In genomic region chr11:67646535-67647336, GRCh38 we compare ENCODE assay signal across 11 cellular contexts. TPM values are rescaled to one million over a fixed set of nuclear protein-coding genes. Genes with fewer than 3 reads are reported as not detected.
DNase-seq lines count a peak whose midpoint lies in the region; ATAC-seq, FAIRE-seq and TF ChIP-seq lines count a peak whose summit lies in the region.
"Had no signal": no experiment of that assay in that cellular context is flagged by ENCODE, and none has a peak within 500 bp of the region (broad histone marks: within the 10 kb centered on the region; RNA-seq: fewer than 3 reads in every experiment).

No MANE protein-coding gene starts in this region.

- H3K9me3 ChIP-seq in CD8-positive, alpha-beta T cell (ENCODE audit: low read length), result no peaks in the 10 kb centered on the region
- H3K9me3 ChIP-seq in kidney (ENCODE audit: control insufficient read depth in 1 of 2, low read length in 2 of 2), result no peaks in the 10 kb centered on the region

- H3K4me3 ChIP-seq in CD8-positive, alpha-beta T cell (ENCODE audit: low read depth, low read length), result peak overlapping the region; percentile 24
- peak overlapping the region in 1 of 2 donors; percentile 59 for H3K4me3 ChIP-seq in kidney (ENCODE audit: low read length in 2 of 2)

- FAIRE-seq in kidney (lab: Jason Lieb, UNC), result no peak
- FAIRE-seq: G401.6 had no signal

- H3K27me3 Mint-ChIP-seq in CD8-positive, alpha-beta T cell (ENCODE audit: low read depth), result no peaks in the 10 kb centered on the region
- peaks cover 2% of the 10 kb centered on the region for H3K27me3 Mint-ChIP-seq in activated B cell treated with CpG ODN at 0.5 μM for 24 hours

- CTCF ChIA-PET in CD8-positive, alpha-beta T cell (lab: Charles Lee), result interaction anchor here (1.1 to 5.6 kb wide), 9 partner anchors 8 to 34 kb away, joined by 3 to 62 read pairs (median 7); partner anchors contain the start of genes NUDT8 and TBX10
- CTCF ChIA-PET in activated B cell treated with CpG ODN at 0.5 μM for 24 hours (lab: Charles Lee), result interaction anchor here (0.8 to 4.2 kb wide), 8 partner anchors 9 to 301 kb away, joined by 3 to 55 read pairs (median 4); partner anchors contain the start of gene NUDT8

- no peak overlapping the region for H3K9ac ChIP-seq in kidney (ENCODE audit: low read length in 2 of 2)

- H3K36me3 Mint-ChIP-seq in CD8-positive, alpha-beta T cell, result no peaks in the 10 kb centered on the region
- no peaks in the 10 kb centered on the region for H3K36me3 Mint-ChIP-seq in activated B cell treated with CpG ODN at 0.5 μM for 24 hours (ENCODE audit: low read depth)

- H3K27me3 ChIP-seq in CD8-positive, alpha-beta T cell (ENCODE audit: insufficient read depth, low read length), result no peaks in the 10 kb centered on the region

- peak overlapping the region; percentile 61 for H3K4me3 Mint-ChIP-seq in CD8-positive, alpha-beta T cell
- H3K4me3 Mint-ChIP-seq in activated B cell treated with CpG ODN at 0.5 μM for 24 hours, result peak overlapping the region; percentile 39

- H3K4me1 ChIP-seq in CD8-positive, alpha-beta T cell (ENCODE audit: insufficient read depth, low read length), result peaks cover 46% of the 10 kb centered on the region
- H3K4me1 ChIP-seq in kidney (ENCODE audit: control insufficient read depth in 1 of 2, insufficient read depth in 1 of 2, low read depth in 1 of 2, low read length in 2 of 2), result peaks cover 6 to 22% of the 10 kb centered on the region in 2 donors

- DNase-seq in CD8-positive, alpha-beta T cell, result peak in 4 of 7 experiments; percentile 25 to 64 (median 35)
- DNase-seq in activated B cell treated with CpG ODN at 0.5 μM for 24 hours, result peak; percentile 61
- peak; percentile 69 for DNase-seq in kidney
- no peak for DNase-seq in HuH-7 (ENCODE audit: low spot score)
- no peak for DNase-seq in AG08396 (ENCODE audit: low spot score)
- DNase-seq: erythroblast had no signal

- H3K36me3 ChIP-seq in CD8-positive, alpha-beta T cell (ENCODE audit: insufficient read depth, low read length), result no peaks in the 10 kb centered on the region
- no peaks in the 10 kb centered on the region for H3K36me3 ChIP-seq in kidney (ENCODE audit: control insufficient read depth in 1 of 2, insufficient read depth in 2 of 2, low read length in 2 of 2)

- peaks cover 41% of the 10 kb centered on the region for H3K4me1 Mint-ChIP-seq in CD8-positive, alpha-beta T cell (ENCODE audit: low read depth)
- H3K4me1 Mint-ChIP-seq in activated B cell treated with CpG ODN at 0.5 μM for 24 hours, result peaks cover 67% of the 10 kb centered on the region

- POLR2A ChIA-PET in CD8-positive, alpha-beta T cell (lab: Charles Lee), result interaction anchor here (1.1 kb wide), 2 partner anchors 17 kb away, joined by 3 read pairs; partner anchors contain the start of gene NUDT8
- POLR2A ChIA-PET in activated B cell treated with CpG ODN at 0.5 μM for 24 hours (lab: Charles Lee), result interaction anchor here (0.6 to 7.2 kb wide), 9 partner anchors 9 to 273 kb away, joined by 3 to 43 read pairs (median 4); partner anchors contain the start of genes CLCF1, GSTP1 and NUDT8

- TF ChIP-seq CTCF in CD8-positive, alpha-beta T cell (IDR thresholded peaks at IDR 0.05), result no peak
- TF ChIP-seq CTCF in activated B cell treated with CpG ODN at 0.5 μM for 24 hours (IDR thresholded peaks at IDR 0.05) (no peak), kidney (IDR thresholded peaks at IDR 0.05; ENCODE audit: borderline replicate concordance, extremely low read depth, insufficient read depth) (no peak)

- H3K9me3 Mint-ChIP-seq in CD8-positive, alpha-beta T cell, result no peaks in the 10 kb centered on the region
- H3K9me3 Mint-ChIP-seq in activated B cell treated with CpG ODN at 0.5 μM for 24 hours, result no peaks in the 10 kb centered on the region

- intact Hi-C loops in CD8-positive, alpha-beta T cell (cut with DNase I, micrococcal nuclease), result no loop called here
- intact Hi-C loops in activated B cell treated with CpG ODN at 0.5 μM for 24 hours (cut with micrococcal nuclease) (no loop called here), kidney (cut with DNase I) (no loop called here)

- no peak overlapping the region for H3K27ac ChIP-seq in CD8-positive, alpha-beta T cell (ENCODE audit: low read depth, low read length)
- H3K27ac ChIP-seq in kidney (ENCODE audit: low read depth in 2 of 2, low read length in 2 of 2), result peak overlapping the region in 1 of 2 donors; percentile 32

- no peak overlapping the region for H3K27ac Mint-ChIP-seq in CD8-positive, alpha-beta T cell
- H3K27ac Mint-ChIP-seq in activated B cell treated with CpG ODN at 0.5 μM for 24 hours, result peak overlapping the region; percentile 6

- ATAC-seq in CD8-positive, alpha-beta T cell, result peak; percentile 7
- ATAC-seq in GM21825 (IDR thresholded peaks at IDR 0.05; ENCODE audit: unreplicated experiment) (peak; percentile 42), activated B cell treated with CpG ODN at 0.5 μM for 24 hours (ENCODE audit: low read depth) (peak; percentile 66), HG02678 (IDR thresholded peaks at IDR 0.05; ENCODE audit: unreplicated experiment) (no peak), esophagus mucosa (no peak)

RNA-seq across cellular contexts. Expression of gene ACY3, which starts 3.8 kb away (rescaled TPM):
- not detected for total RNA-seq in CD8-positive, alpha-beta T cell
- total RNA-seq in activated B cell treated with CpG ODN at 0.5 μM for 24 hours (not detected in 2 replicates), kidney (7.7 TPM), esophagus mucosa (0.20 TPM)
- polyA plus RNA-seq in kidney (ENCODE audit: insufficient read depth, low read depth, low replicate concordance), result 111 TPM

RNA-seq across cellular contexts. Expression of gene TBX10, which starts 7.2 kb away (rescaled TPM):
- total RNA-seq in CD8-positive, alpha-beta T cell, result not detected
- total RNA-seq in activated B cell treated with CpG ODN at 0.5 μM for 24 hours (not detected in 2 replicates), kidney (not detected), esophagus mucosa (not detected)
- polyA plus RNA-seq in kidney (ENCODE audit: insufficient read depth, low read depth, low replicate concordance), result not detected
- total RNA-seq: myocyte had no signal

RNA-seq across cellular contexts. Expression of gene NUDT8, which starts 17.0 kb away (rescaled TPM):
- 1 to 10 TPM; 1.0 to 2.0 TPM for total RNA-seq in CD8-positive, alpha-beta T cell
- 5.3 and 6.1 TPM in 2 replicates for total RNA-seq in activated B cell treated with CpG ODN at 0.5 μM for 24 hours
- 11.9 TPM for total RNA-seq in kidney
- polyA plus RNA-seq in kidney (ENCODE audit: insufficient read depth, low read depth, low replicate concordance), result 57.0 TPM
- 56.0 TPM for total RNA-seq in esophagus mucosa

RNA-seq across cellular contexts. Expression of gene ALDH3B2, which starts 27.7 kb away (rescaled TPM):
- not detected for total RNA-seq in CD8-positive, alpha-beta T cell
- not detected in 2 replicates for total RNA-seq in activated B cell treated with CpG ODN at 0.5 μM for 24 hours
- total RNA-seq in kidney, result 1.6 TPM
- polyA plus RNA-seq in kidney (ENCODE audit: insufficient read depth, low read depth, low replicate concordance), result 2.1 TPM
- 206 TPM for total RNA-seq in esophagus mucosa
- total RNA-seq: myocyte had no signal

RNA-seq across cellular contexts. Expression of gene NDUFV1, which starts 40.0 kb away (rescaled TPM):
- 100 to 1,000 TPM; 220 to 237 TPM for total RNA-seq in CD8-positive, alpha-beta T cell
- 207 and 221 TPM in 2 replicates for total RNA-seq in activated B cell treated with CpG ODN at 0.5 μM for 24 hours
- 191 TPM for total RNA-seq in kidney
- polyA plus RNA-seq in kidney (ENCODE audit: insufficient read depth, low read depth, low replicate concordance), result 395 TPM
- 140 TPM for total RNA-seq in esophagus mucosa

Comparison
In these comparisons a context has a peak if more than half of its experiments do, and no peak if none do; other contexts are left out.
1. ATAC-seq: peak in CD8-positive, alpha-beta T cell (single experiment), GM21825 (single experiment) and activated B cell treated with CpG ODN at 0.5 μM for 24 hours (single experiment); none in HG02678 (single experiment) and esophagus mucosa (single experiment).
2. DNase-seq: peak in CD8-positive, alpha-beta T cell (4 of 7), activated B cell treated with CpG ODN at 0.5 μM for 24 hours (single experiment) and kidney (single experiment); none in HuH-7 (single experiment) and AG08396 (single experiment).